ENCODE assay signal across 17 cellular contexts in genomic region chr17:37553357-37553966, GRCh38. TPM values are rescaled to one million over a fixed set of nuclear protein-coding genes. Genes with fewer than 3 reads are reported as not detected.
A peak's percentile ranks its signal among the peaks of the same experiment; 100 is the strongest.
DNase-seq lines count a peak whose midpoint lies in the region; ATAC-seq and TF ChIP-seq lines count a peak whose summit lies in the region.
"Had no signal": no experiment of that assay in that cellular context is flagged by ENCODE, and none has a peak within 500 bp of the region (broad histone marks: within the 10 kb centered on the region; RNA-seq: fewer than 3 reads in every experiment).

No MANE protein-coding gene starts in this region.

- no peaks in the 10 kb centered on the region for H3K27me3 ChIP-seq in CD4-positive, CD25-positive, alpha-beta regulatory T cell (ENCODE audit: control insufficient read depth, insufficient read depth, low read length)
- no peaks in the 10 kb centered on the region for H3K27me3 ChIP-seq in GM23338 (ENCODE audit: insufficient read depth)
- H3K27me3 ChIP-seq: BE2C, left lung, pancreas had no signal

- no peaks in the 10 kb centered on the region for H4K20me1 ChIP-seq in GM23338 (replicated peaks; ENCODE audit: insufficient read depth)

- H3K4me3 ChIP-seq in CD4-positive, CD25-positive, alpha-beta regulatory T cell (ENCODE audit: low read depth, low read length), result no peak overlapping the region
- no peak overlapping the region for H3K4me3 ChIP-seq in GM23338
- H3K4me3 ChIP-seq: left lung, pancreas had no signal

- DNase-seq in CD4-positive, CD25-positive, alpha-beta regulatory T cell, result no peak
- DNase-seq in GM23338 (ENCODE audit: low spot score), result no peak
- no peak for DNase-seq in activated naive CD8-positive, alpha-beta T cell treated with anti-CD3 and anti-CD28 coated beads for 36 hours
- no peak for DNase-seq in naive thymus-derived CD8-positive, alpha-beta T cell
- DNase-seq in glutamatergic neuron, result no peak
- no peak for DNase-seq in stimulated activated naive CD4-positive, alpha-beta T cell treated with Interleukin-2 at 50 U/mL for 16 hours (lab: John Stamatoyannopoulos, UW)
- no peak for DNase-seq in Right ventricle myocardium superior
- DNase-seq: BE2C; DND-41; effector CD8-positive, alpha-beta T cell; GOT3; left lung; NCI-H2227 treated with DMSO at 0.1 percent for 48 hours; pancreas; stimulated activated CD4-positive, alpha-beta T cell treated with anti-CD3 and anti-CD28 coated beads, Interleukin-2, amount 100 ng/mL, for 24 hours had no signal

- no peak overlapping the region for H2AFZ ChIP-seq in GM23338

- H3K27me3 Mint-ChIP-seq in CD4-positive, CD25-positive, alpha-beta regulatory T cell, result no peaks in the 10 kb centered on the region
- H3K27me3 Mint-ChIP-seq in GM23338 (ENCODE audit: insufficient read depth, low read depth, poor library complexity) (no peaks in the 10 kb centered on the region), glutamatergic neuron (ENCODE audit: unreplicated experiment) (no peaks in the 10 kb centered on the region)
- no peaks in the 10 kb centered on the region for H3K27me3 Mint-ChIP-seq in activated naive CD8-positive, alpha-beta T cell treated with anti-CD3 and anti-CD28 coated beads for 36 hours
- H3K27me3 Mint-ChIP-seq in naive thymus-derived CD8-positive, alpha-beta T cell, result no peaks in the 10 kb centered on the region

- H3K36me3 Mint-ChIP-seq in CD4-positive, CD25-positive, alpha-beta regulatory T cell, result peaks cover 32% of the 10 kb centered on the region
- H3K36me3 Mint-ChIP-seq in GM23338 (ENCODE audit: low read depth) (peaks cover 4% of the 10 kb centered on the region; the same call in 1 of the 3 replicates), glutamatergic neuron (ENCODE audit: unreplicated experiment) (peaks cover 6% of the 10 kb centered on the region)
- peaks cover 30% of the 10 kb centered on the region for H3K36me3 Mint-ChIP-seq in activated naive CD8-positive, alpha-beta T cell treated with anti-CD3 and anti-CD28 coated beads for 36 hours
- H3K36me3 Mint-ChIP-seq in naive thymus-derived CD8-positive, alpha-beta T cell, result peaks cover 0 to 90% (median 4%) of the 10 kb centered on the region in 3 donors

- H3K4me2 ChIP-seq in GM23338, result no peak overlapping the region

- peak overlapping the region in 2 of 4 donors; percentile 5 for H3K4me3 Mint-ChIP-seq in CD4-positive, CD25-positive, alpha-beta regulatory T cell
- no peak overlapping the region for H3K4me3 Mint-ChIP-seq in GM23338
- H3K4me3 Mint-ChIP-seq in activated naive CD8-positive, alpha-beta T cell treated with anti-CD3 and anti-CD28 coated beads for 36 hours, result no peak overlapping the region
- peak overlapping the region in 5 of 10 donors; percentile 6 to 62 (median 46) for H3K4me3 Mint-ChIP-seq in naive thymus-derived CD8-positive, alpha-beta T cell
- no peak overlapping the region for H3K4me3 Mint-ChIP-seq in glutamatergic neuron (ENCODE audit: unreplicated experiment)
- H3K4me3 Mint-ChIP-seq: activated T-helper 1 cell treated with anti-CD3 and anti-CD28 coated beads, Interleukin-12 subunit alpha, Interleukin-12 subunit beta, Interleukin-2, Interleukin-4 antibody, amounts not matched to agents 30 ng/mL and 10 ng/mL and 1 ng/mL, durations not matched to agents 14 hours and 24 hours and 36 hours had no signal

- TF ChIP-seq CTCF in GM23338 (conservative IDR thresholded peaks at IDR 0.05; ENCODE audit: low read depth in 2 of 2) (no peak), glutamatergic neuron (IDR thresholded peaks at IDR 0.05; ENCODE audit: partially characterized antibody, unreplicated experiment) (no peak)

- no peaks in the 10 kb centered on the region for H3F3A ChIP-seq in GM23338 (replicated peaks; ENCODE audit: low read depth)

- H3K36me3 ChIP-seq in CD4-positive, CD25-positive, alpha-beta regulatory T cell (ENCODE audit: control insufficient read depth, insufficient read depth, low read length), result peaks cover 65% of the 10 kb centered on the region
- H3K36me3 ChIP-seq in GM23338 (ENCODE audit: insufficient read depth), result 0 out of 2 replicates have a peak, but pooled peaks cover 2% of the 10 kb centered on the region

- peak overlapping the region; percentile 45 to 68 (median 64) for H3K27ac Mint-ChIP-seq in CD4-positive, CD25-positive, alpha-beta regulatory T cell
- H3K27ac Mint-ChIP-seq in GM23338 (peak overlapping the region; percentile 76), glutamatergic neuron (ENCODE audit: unreplicated experiment) (no peak overlapping the region)
- H3K27ac Mint-ChIP-seq in activated naive CD8-positive, alpha-beta T cell treated with anti-CD3 and anti-CD28 coated beads for 36 hours, result peak overlapping the region; percentile 32
- H3K27ac Mint-ChIP-seq in naive thymus-derived CD8-positive, alpha-beta T cell, result peak overlapping the region in 9 of 10 donors; percentile 34 to 86 (median 67)
- H3K27ac Mint-ChIP-seq: activated T-helper 1 cell treated with anti-CD3 and anti-CD28 coated beads, Interleukin-12 subunit alpha, Interleukin-12 subunit beta, Interleukin-2, Interleukin-4 antibody, amounts not matched to agents 30 ng/mL and 10 ng/mL and 1 ng/mL, durations not matched to agents 14 hours and 24 hours and 36 hours had no signal

- H3K4me1 Mint-ChIP-seq in CD4-positive, CD25-positive, alpha-beta regulatory T cell, result peaks cover 42 to 61% (median 45%) of the 10 kb centered on the region in 4 donors
- H3K4me1 Mint-ChIP-seq in GM23338 (peaks cover 3% of the 10 kb centered on the region; the same call in 2 of the 3 replicates), glutamatergic neuron (ENCODE audit: low read depth, unreplicated experiment) (peaks cover 9% of the 10 kb centered on the region)
- H3K4me1 Mint-ChIP-seq in activated naive CD8-positive, alpha-beta T cell treated with anti-CD3 and anti-CD28 coated beads for 36 hours, result peaks cover 40% of the 10 kb centered on the region
- peaks cover 25 to 60% (median 53%) of the 10 kb centered on the region in 4 donors for H3K4me1 Mint-ChIP-seq in naive thymus-derived CD8-positive, alpha-beta T cell

- no peaks in the 10 kb centered on the region for H3K79me2 ChIP-seq in GM23338 (replicated peaks; ENCODE audit: insufficient read depth)

- no peaks in the 10 kb centered on the region for H3K9me3 ChIP-seq in CD4-positive, CD25-positive, alpha-beta regulatory T cell (ENCODE audit: control insufficient read depth in 2 of 2, low read length in 2 of 2)
- H3K9me3 ChIP-seq: BE2C, left lung, pancreas had no signal

- intact Hi-C loops in Right ventricle myocardium superior (cut with DNase I), result no loop called here

- no peak overlapping the region for H3K27ac ChIP-seq in CD4-positive, CD25-positive, alpha-beta regulatory T cell (ENCODE audit: insufficient read depth, low read length, poor library complexity, severe bottlenecking)
- H3K27ac ChIP-seq in GM23338 (ENCODE audit: low read depth), result no peak overlapping the region
- H3K27ac ChIP-seq: left lung, pancreas had no signal

- no peaks in the 10 kb centered on the region for H3K9me3 Mint-ChIP-seq in CD4-positive, CD25-positive, alpha-beta regulatory T cell
- H3K9me3 Mint-ChIP-seq in GM23338 (no peaks in the 10 kb centered on the region), glutamatergic neuron (ENCODE audit: unreplicated experiment) (no peaks in the 10 kb centered on the region)
- H3K9me3 Mint-ChIP-seq in activated naive CD8-positive, alpha-beta T cell treated with anti-CD3 and anti-CD28 coated beads for 36 hours, result no peaks in the 10 kb centered on the region
- H3K9me3 Mint-ChIP-seq in naive thymus-derived CD8-positive, alpha-beta T cell, result no peaks in the 10 kb centered on the region
- H3K9me3 Mint-ChIP-seq: activated T-helper 1 cell treated with anti-CD3 and anti-CD28 coated beads, Interleukin-12 subunit alpha, Interleukin-12 subunit beta, Interleukin-2, Interleukin-4 antibody, amounts not matched to agents 30 ng/mL and 10 ng/mL and 1 ng/mL, durations not matched to agents 14 hours and 24 hours and 36 hours had no signal

- no peak for ATAC-seq in CD4-positive, CD25-positive, alpha-beta regulatory T cell (ENCODE audit: low read depth in 2 of 2)
- ATAC-seq in GM23338, result no peak
- no peak for ATAC-seq in naive thymus-derived CD8-positive, alpha-beta T cell
- no peak for ATAC-seq in activated CD4-positive, CD25-positive, alpha-beta regulatory T cell treated with anti-CD3 and anti-CD28 coated beads, Interleukin-2, amount 50 U/mL, for 24 hours
- ATAC-seq in Right ventricle myocardium superior (ENCODE audit: poor library complexity), result no peak
- ATAC-seq: left lung, pancreas had no signal

- no peaks in the 10 kb centered on the region for H3K4me1 ChIP-seq in CD4-positive, CD25-positive, alpha-beta regulatory T cell (ENCODE audit: control insufficient read depth, insufficient read depth, low read length, poor library complexity, severe bottlenecking)
- no peaks in the 10 kb centered on the region for H3K4me1 ChIP-seq in GM23338 (ENCODE audit: insufficient read depth)
- H3K4me1 ChIP-seq: BE2C, left lung, pancreas had no signal

- no peaks in the 10 kb centered on the region for H3K9me2 ChIP-seq in GM23338 (ENCODE audit: insufficient read depth)

- POLR2A ChIA-PET in naive thymus-derived CD8-positive, alpha-beta T cell (lab: Charles Lee), result no interaction called here

TF ChIP-seq in GM23338, 12 proteins besides CTCF, POLR2A, EP300 and RAD21 (continues in another document):
- TF ChIP-seq STAT1 (IDR thresholded peaks at IDR 0.05; ENCODE audit: unreplicated experiment) (no peak), ZNF114 (CRISPR knock-in tag; IDR thresholded peaks at IDR 0.05) (no peak), NANOG (IDR thresholded peaks at IDR 0.05; ENCODE audit: borderline replicate concordance) (no peak)

RNA-seq across cellular contexts. Expression of gene SYNRG, which starts 55.8 kb away (rescaled TPM):
- total RNA-seq in CD4-positive, CD25-positive, alpha-beta regulatory T cell, result 118 TPM
- 10 to 100 TPM; 72.0 to 81.7 (median 74.0) TPM for polyA plus RNA-seq in CD4-positive, CD25-positive, alpha-beta regulatory T cell
- 15.4 and 18.6 TPM in 2 replicates for total RNA-seq in GM23338 (2014; rRNA removed; shearing (Covaris generic))
- 17.3 and 22.6 TPM in 2 replicates for polyA plus RNA-seq in GM23338 (2016; fragmentation: Nextera tagmentation; extraction: Ambion mirVana)
- 10 to 100 TPM; 40.4 to 40.5 TPM for total RNA-seq in activated naive CD8-positive, alpha-beta T cell treated with anti-CD3 and anti-CD28 coated beads for 36 hours
- 100 to 1,000 TPM; 142 to 149 TPM for total RNA-seq in naive thymus-derived CD8-positive, alpha-beta T cell
- polyA plus RNA-seq in naive thymus-derived CD8-positive, alpha-beta T cell, result 10 to 100 TPM; 71.8 to 91.8 (median 87.2) TPM
- total RNA-seq in glutamatergic neuron (ENCODE audit: unreplicated experiment), result 65.8 TPM
- 32.6 TPM for total RNA-seq in Right ventricle myocardium superior
